ENCODE assay signal across 13 cellular contexts in genomic region chr16:90104703-90105102, GRCh38. TPM values are rescaled to one million over a fixed set of nuclear protein-coding genes. Genes with fewer than 3 reads are reported as not detected.
"Had no signal": no experiment of that assay in that cellular context is flagged by ENCODE, and none has a peak within 500 bp of the region (broad histone marks: within the 10 kb centered on the region; RNA-seq: fewer than 3 reads in every experiment).

No MANE protein-coding gene starts in this region.

RNA-seq across cellular contexts. Expression of gene PRDM7, which starts 27.6 kb away (rescaled TPM):
- total RNA-seq: stomach, subcutaneous adipose tissue, suprapubic skin, temporal lobe, thoracic aorta, thyroid gland, tibial nerve, transverse colon, upper lobe of left lung, upper lobe of right lung, ureter, urinary bladder, vagina had no signal
- polyA plus RNA-seq: stomach, urinary bladder had no signal
